17 cellular contexts compared by ENCODE assay signal in the genomic region with DNA sequence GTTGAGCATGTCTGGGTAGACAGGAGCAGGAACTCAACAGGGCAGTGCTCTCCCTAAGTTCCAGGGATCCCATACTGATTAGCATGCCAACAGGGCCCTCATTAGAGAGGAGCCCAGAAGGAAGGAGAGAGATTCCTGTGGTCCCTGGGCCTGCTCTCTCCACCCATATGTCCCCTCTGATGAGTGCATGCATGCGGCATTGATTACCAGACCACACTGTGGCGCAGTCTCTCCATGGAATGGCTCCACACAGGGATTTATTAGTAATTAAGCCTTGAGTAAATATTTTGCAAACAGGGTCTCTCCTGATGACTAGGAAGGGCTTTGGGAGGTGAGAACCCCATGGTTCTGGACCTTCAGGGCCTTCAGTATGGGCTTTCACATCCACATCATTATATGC. TPM values are rescaled to one million over a fixed set of nuclear protein-coding genes. Genes with fewer than 3 reads are reported as not detected.
DNase-seq lines count a peak whose midpoint lies in the region; ATAC-seq and TF ChIP-seq lines count a peak whose summit lies in the region.
"Had no signal": no experiment of that assay in that cellular context is flagged by ENCODE, and none has a peak within 500 bp of the region (broad histone marks: within the 10 kb centered on the region; RNA-seq: fewer than 3 reads in every experiment).

No MANE protein-coding gene starts in this region.

- ATAC-seq in WTC11, result peak; percentile 50; the same call in 1 of the 2 replicates
- ATAC-seq in foreskin keratinocyte, result no peak
- ATAC-seq: A549; CD8-positive, alpha-beta T cell had no signal

- no peaks in the 10 kb centered on the region for H3K36me3 ChIP-seq in A673 (ENCODE audit: insufficient read depth, low read length, poor library complexity, severe bottlenecking)
- H3K36me3 ChIP-seq: BLaER1, HAP-1 had no signal

- POLR2A ChIA-PET in WTC11 (lab: Charles Lee), result no interaction called here
- POLR2A ChIA-PET in A673 (lab: Charles Lee; ENCODE audit: low non-redundant PET), result no interaction called here

- no peak overlapping the region for H2BK12ac ChIP-seq in H9 (ENCODE audit: insufficient read length, low read depth, low read length)

- no peak overlapping the region for H2AK5ac ChIP-seq in H9 (ENCODE audit: insufficient read length, low read length)

- H2BK20ac ChIP-seq in H9 (ENCODE audit: low read depth, low read length, poor library complexity, severe bottlenecking), result no peak overlapping the region

- H3K79me2 ChIP-seq in H9 (ENCODE audit: insufficient read depth, low read length), result no peaks in the 10 kb centered on the region

- BruUV-seq in A673 (replicated peaks; lab: Mats Ljungman, UMichigan), result no TSS peak

- peak; percentile 4 for DNase-seq in DMS 273 (lab: John Stamatoyannopoulos, UW; ENCODE audit: unreplicated experiment)
- no peak for DNase-seq in DMS 273 treated with DMSO at 0.1 percent for 48 hours (lab: John Stamatoyannopoulos, UW)
- no peak for DNase-seq in H9
- no peak for DNase-seq in WTC11 (ENCODE audit: low spot score)
- DNase-seq in foreskin keratinocyte, result no peak
- DNase-seq in NCI-H748 (lab: John Stamatoyannopoulos, UW; ENCODE audit: unreplicated experiment), result no peak
- no peak for DNase-seq in A673 (ENCODE audit: low spot score)
- no peak for DNase-seq in NCI-H1694 (lab: John Stamatoyannopoulos, UW)
- DNase-seq: Calu3; CD8-positive, alpha-beta T cell; GOT3 had no signal

- H4K8ac ChIP-seq in H9 (replicated peaks; ENCODE audit: insufficient read length, low read depth, low read length), result no peak overlapping the region

- H3K23ac ChIP-seq in H9 (ENCODE audit: insufficient read length, low read depth, low read length), result no peak overlapping the region

- H3K27me3 Mint-ChIP-seq in H9 (ENCODE audit: low read depth) (peaks cover 2% of the 10 kb centered on the region), WTC11 (ENCODE audit: low read depth) (no peaks in the 10 kb centered on the region; the same call in 1 of the 2 replicates)

- H3K4me3 Mint-ChIP-seq in H9 (no peak overlapping the region), WTC11 (no peak overlapping the region)
- H3K4me3 Mint-ChIP-seq: CD14-positive monocyte; CD8-positive, alpha-beta T cell had no signal

- no peak overlapping the region for H3K4ac ChIP-seq in H9 (ENCODE audit: low read depth, low read length)

- intact Hi-C loops in A673 (cut with micrococcal nuclease; ENCODE audit: unreplicated experiment), result no loop called here

- H4K91ac ChIP-seq in H9 (ENCODE audit: insufficient read length, low read depth, low read length), result no peak overlapping the region

- no peak overlapping the region for H3K56ac ChIP-seq in H9 (ENCODE audit: insufficient read length, low read depth, low read length)

- no peak overlapping the region for H3K4me3 ChIP-seq in A673 (ENCODE audit: low read depth, low read length, poor library complexity, severe bottlenecking)
- H3K4me3 ChIP-seq: A549, BLaER1, HAP-1 had no signal

- H3K23me2 ChIP-seq in H9 (ENCODE audit: insufficient read length, low read depth, low read length, poor library complexity, severe bottlenecking), result no peaks in the 10 kb centered on the region

- no peak overlapping the region for H3K9ac ChIP-seq in H9 (ENCODE audit: extremely low read depth, insufficient read length, low read length)
- H3K9ac ChIP-seq: BLaER1 had no signal

- no peak overlapping the region for H2BK120ac ChIP-seq in H9 (ENCODE audit: low read depth, low read length, poor library complexity, severe bottlenecking)

- H2BK5ac ChIP-seq in H9 (ENCODE audit: insufficient read length, low read length), result no peak overlapping the region

- no peak overlapping the region for H3K14ac ChIP-seq in H9 (ENCODE audit: insufficient read depth, low read length)

- H3K9me3 Mint-ChIP-seq in H9 (peaks cover 7% of the 10 kb centered on the region in 2 experiments), WTC11 (peaks cover 10% of the 10 kb centered on the region)

- whole genome bisulfite sequencing in H9 (ENCODE audit: extremely low coverage, insufficient read length, low lambda C conversion rate), result no CpG with 5 or more reads among the region's 2 CpGs

- H3K9me3 ChIP-seq in H9 (ENCODE audit: control insufficient read depth, low read depth, low read length) (no peaks in the 10 kb centered on the region), A673 (ENCODE audit: low read depth, low read length, poor library complexity, severe bottlenecking) (peaks cover 6% of the 10 kb centered on the region)
- H3K9me3 ChIP-seq: HAP-1 had no signal

- H3K27me3 ChIP-seq in H9 (ENCODE audit: insufficient read depth, low read length) (no peaks in the 10 kb centered on the region), foreskin keratinocyte (no peaks in the 10 kb centered on the region), A673 (replicated peaks; ENCODE audit: insufficient read depth, low read depth, low read length, poor library complexity) (no peaks in the 10 kb centered on the region)
- H3K27me3 ChIP-seq: BLaER1 had no signal

- H3K4me1 ChIP-seq in H9 (ENCODE audit: insufficient read depth, low read length) (no peaks in the 10 kb centered on the region), foreskin keratinocyte (no peaks in the 10 kb centered on the region), A673 (ENCODE audit: insufficient read depth, low read length, poor library complexity, severe bottlenecking) (no peaks in the 10 kb centered on the region)
- H3K4me1 ChIP-seq: A549, HAP-1 had no signal

- CTCF ChIA-PET in WTC11 (lab: Charles Lee) (interaction anchor here (1.5 kb wide), 1 partner anchor 29 kb away, joined by 3 read pairs; no protein-coding TSS in a partner anchor), A673 (lab: Charles Lee) (no interaction called here)

- no peak overlapping the region for H3K18ac ChIP-seq in H9 (ENCODE audit: insufficient read length, low read depth, low read length)

- H4K5ac ChIP-seq in H9 (ENCODE audit: insufficient read length, low read depth, low read length), result no peak overlapping the region

- no peaks in the 10 kb centered on the region for H3K79me1 ChIP-seq in H9 (ENCODE audit: insufficient read depth, low read depth, low read length, poor library complexity, severe bottlenecking)

- no peak overlapping the region for H2BK15ac ChIP-seq in H9 (ENCODE audit: low read depth, low read length)

- peak; percentile 26; the same call in 2 of the 3 replicates for TF ChIP-seq CTCF in H9 (conservative IDR thresholded peaks at IDR 0.05)
- TF ChIP-seq CTCF in WTC11 (IDR thresholded peaks at IDR 0.05), result no peak
- TF ChIP-seq CTCF in foreskin keratinocyte (conservative IDR thresholded peaks at IDR 0.05), result peak; percentile 20
- no peak for TF ChIP-seq CTCF in A673 (conservative IDR thresholded peaks at IDR 0.05; ENCODE audit: low read depth, low read length)

- H2AFZ ChIP-seq in H9 (ENCODE audit: low read length), result no peak overlapping the region

- H3K27ac Mint-ChIP-seq in H9 (no peak overlapping the region), WTC11 (no peak overlapping the region)
- H3K27ac Mint-ChIP-seq: CD8-positive, alpha-beta T cell had no signal

- no peak overlapping the region for H3T11ph ChIP-seq in H9 (ENCODE audit: low read length)

- H3K4me1 Mint-ChIP-seq in H9 (peaks cover under 1 to 1% of the 10 kb centered on the region in 2 experiments; a peak in 3 of 4 replicates), WTC11 (peaks cover under 1% of the 10 kb centered on the region)
- H3K4me1 Mint-ChIP-seq: CD14-positive monocyte had no signal

- peaks cover 2% of the 10 kb centered on the region for H4K20me1 ChIP-seq in H9 (ENCODE audit: control insufficient read depth, insufficient read depth, insufficient read length)
- H4K20me1 ChIP-seq: BLaER1 had no signal

- no peak overlapping the region for H3K4me2 ChIP-seq in H9 (ENCODE audit: insufficient read depth, insufficient read length, low read length)
- H3K4me2 ChIP-seq: A549, BLaER1 had no signal

- H3K36me3 Mint-ChIP-seq in H9 (ENCODE audit: insufficient read depth in 1 of 3, low read depth in 3 of 3) (peaks cover 0 to 3% (median 3%) of the 10 kb centered on the region in 3 experiments; a peak in 2 of 7 replicates), WTC11 (no peaks in the 10 kb centered on the region)
- H3K36me3 Mint-ChIP-seq: CD14-positive monocyte; CD8-positive, alpha-beta T cell had no signal

- H3K27ac ChIP-seq in H9 (ENCODE audit: insufficient read length, low read depth, low read length), result no peak overlapping the region
- H3K27ac ChIP-seq in foreskin keratinocyte, result no peak overlapping the region
- H3K27ac ChIP-seq in A673 (ENCODE audit: low read depth, low read length, poor library complexity, severe bottlenecking), result no peak overlapping the region
- H3K27ac ChIP-seq: 22Rv1, A549, BLaER1 had no signal

TF ChIP-seq in WTC11, 78 proteins besides CTCF, POLR2A, EP300 and RAD21 (continues in another document):
- TF ChIP-seq, protein P1, sequence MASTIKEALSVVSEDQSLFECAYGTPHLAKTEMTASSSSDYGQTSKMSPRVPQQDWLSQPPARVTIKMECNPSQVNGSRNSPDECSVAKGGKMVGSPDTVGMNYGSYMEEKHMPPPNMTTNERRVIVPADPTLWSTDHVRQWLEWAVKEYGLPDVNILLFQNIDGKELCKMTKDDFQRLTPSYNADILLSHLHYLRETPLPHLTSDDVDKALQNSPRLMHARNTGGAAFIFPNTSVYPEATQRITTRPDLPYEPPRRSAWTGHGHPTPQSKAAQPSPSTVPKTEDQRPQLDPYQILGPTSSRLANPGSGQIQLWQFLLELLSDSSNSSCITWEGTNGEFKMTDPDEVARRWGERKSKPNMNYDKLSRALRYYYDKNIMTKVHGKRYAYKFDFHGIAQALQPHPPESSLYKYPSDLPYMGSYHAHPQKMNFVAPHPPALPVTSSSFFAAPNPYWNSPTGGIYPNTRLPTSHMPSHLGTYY (CRISPR knock-in tag; IDR thresholded peaks at IDR 0.05), result no peak
- TF ChIP-seq, protein P2, sequence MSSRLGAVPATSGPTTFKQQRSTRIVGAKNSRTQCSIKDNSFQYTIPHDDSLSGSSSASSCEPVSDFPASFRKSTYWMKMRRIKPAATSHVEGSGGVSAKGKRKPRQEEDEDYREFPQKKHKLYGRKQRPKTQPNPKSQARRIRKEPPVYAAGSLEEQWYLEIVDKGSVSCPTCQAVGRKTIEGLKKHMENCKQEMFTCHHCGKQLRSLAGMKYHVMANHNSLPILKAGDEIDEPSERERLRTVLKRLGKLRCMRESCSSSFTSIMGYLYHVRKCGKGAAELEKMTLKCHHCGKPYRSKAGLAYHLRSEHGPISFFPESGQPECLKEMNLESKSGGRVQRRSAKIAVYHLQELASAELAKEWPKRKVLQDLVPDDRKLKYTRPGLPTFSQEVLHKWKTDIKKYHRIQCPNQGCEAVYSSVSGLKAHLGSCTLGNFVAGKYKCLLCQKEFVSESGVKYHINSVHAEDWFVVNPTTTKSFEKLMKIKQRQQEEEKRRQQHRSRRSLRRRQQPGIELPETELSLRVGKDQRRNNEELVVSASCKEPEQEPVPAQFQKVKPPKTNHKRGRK (CRISPR knock-in tag; IDR thresholded peaks at IDR 0.05; ENCODE audit: borderline replicate concordance), result no peak

RNA-seq across cellular contexts. Expression of a gene that starts 60.0 kb away (rescaled TPM):
- total RNA-seq in H9 (2021) (1.8 and 3.2 TPM in 2 replicates), WTC11 (2021) (1.8 to 2.9 TPM (median 2.2 TPM) in 3 replicates), foreskin keratinocyte (0.99 and 1.5 TPM in 2 replicates), A673 (2021) (0.42 and 0.43 TPM in 2 replicates)
- polyA plus RNA-seq in foreskin keratinocyte, result 0.48 and 1.0 TPM in 2 replicates
- total RNA-seq: Calu3; CD8-positive, alpha-beta T cell; HT-29 had no signal
- polyA plus RNA-seq: CD14-positive monocyte had no signal

Comparison
In these comparisons a context has a peak if more than half of its experiments do, and no peak if none do; other contexts are left out.
1. CTCF ChIP-seq: peak in H9 (single experiment) and foreskin keratinocyte (single experiment); none in WTC11 (single experiment) and A673 (single experiment).